ENCODE assay signal across 2 cellular contexts in the genomic region with DNA sequence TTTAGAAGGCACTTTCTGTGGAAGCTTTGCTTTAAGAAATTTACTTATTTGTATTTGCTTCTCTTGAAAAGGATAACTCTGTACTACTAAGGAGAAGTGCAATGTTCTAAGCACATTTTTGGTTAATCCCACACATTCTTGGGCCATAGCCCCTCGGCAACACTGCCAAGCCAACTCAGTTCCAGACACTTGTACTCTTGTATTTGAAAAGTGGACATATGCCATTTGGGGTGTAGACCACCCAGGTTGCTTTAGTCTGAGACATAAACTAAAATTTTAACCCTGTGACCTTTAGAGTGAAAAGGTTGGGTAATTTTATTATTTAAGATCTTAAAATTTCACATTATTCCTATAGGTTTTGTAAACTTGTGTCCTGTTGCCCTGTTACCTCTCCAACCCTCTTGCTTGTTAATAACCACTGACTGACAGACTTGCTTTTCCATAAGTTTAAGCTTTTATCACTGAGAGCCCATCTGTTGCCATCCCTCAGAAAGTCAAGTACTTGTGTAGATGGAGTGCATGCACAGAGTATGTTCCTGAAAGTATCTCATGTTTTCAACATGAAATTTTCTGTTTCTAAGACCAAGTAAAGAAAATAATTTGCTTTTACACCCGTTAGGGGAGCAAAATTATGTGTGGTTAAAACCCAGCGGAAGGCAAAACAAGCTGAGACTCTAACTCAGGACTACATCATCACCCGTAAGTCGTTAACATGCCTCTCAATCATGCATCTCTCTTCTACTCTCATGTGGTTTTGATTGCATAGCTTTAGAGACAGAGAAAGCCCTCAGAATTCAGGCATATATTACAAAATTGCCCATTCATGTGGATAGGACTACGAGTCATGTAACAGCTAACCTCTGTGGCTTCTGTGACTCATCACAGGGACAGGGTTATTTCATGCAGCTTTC.
A peak's percentile ranks its signal among the peaks of the same experiment; 100 is the strongest.
TF ChIP-seq lines count a peak whose summit lies in the region.

No MANE protein-coding gene starts in this region.

TF ChIP-seq in HEK293, 187 proteins besides CTCF, POLR2A, EP300 and RAD21 (continued from another document and continues in another):
- TF ChIP-seq, protein P1, sequence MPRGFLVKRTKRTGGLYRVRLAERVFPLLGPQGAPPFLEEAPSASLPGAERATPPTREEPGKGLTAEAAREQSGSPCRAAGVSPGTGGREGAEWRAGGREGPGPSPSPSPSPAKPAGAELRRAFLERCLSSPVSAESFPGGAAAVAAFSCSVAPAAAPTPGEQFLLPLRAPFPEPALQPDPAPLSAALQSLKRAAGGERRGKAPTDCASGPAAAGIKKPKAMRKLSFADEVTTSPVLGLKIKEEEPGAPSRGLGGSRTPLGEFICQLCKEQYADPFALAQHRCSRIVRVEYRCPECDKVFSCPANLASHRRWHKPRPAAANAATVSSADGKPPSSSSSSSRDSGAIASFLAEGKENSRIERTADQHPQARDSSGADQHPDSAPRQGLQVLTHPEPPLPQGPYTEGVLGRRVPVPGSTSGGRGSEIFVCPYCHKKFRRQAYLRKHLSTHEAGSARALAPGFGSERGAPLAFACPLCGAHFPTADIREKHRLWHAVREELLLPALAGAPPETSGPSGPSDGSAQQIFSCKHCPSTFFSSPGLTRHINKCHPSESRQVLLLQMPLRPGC (tag by site-specific recombination; IDR thresholded peaks at IDR 0.05): peak; percentile 100
- peak; percentile 79; the same call in 1 of the 2 replicates for TF ChIP-seq PRDM1 (tag by site-specific recombination; IDR thresholded peaks at IDR 0.05)
- TF ChIP-seq, protein P2, sequence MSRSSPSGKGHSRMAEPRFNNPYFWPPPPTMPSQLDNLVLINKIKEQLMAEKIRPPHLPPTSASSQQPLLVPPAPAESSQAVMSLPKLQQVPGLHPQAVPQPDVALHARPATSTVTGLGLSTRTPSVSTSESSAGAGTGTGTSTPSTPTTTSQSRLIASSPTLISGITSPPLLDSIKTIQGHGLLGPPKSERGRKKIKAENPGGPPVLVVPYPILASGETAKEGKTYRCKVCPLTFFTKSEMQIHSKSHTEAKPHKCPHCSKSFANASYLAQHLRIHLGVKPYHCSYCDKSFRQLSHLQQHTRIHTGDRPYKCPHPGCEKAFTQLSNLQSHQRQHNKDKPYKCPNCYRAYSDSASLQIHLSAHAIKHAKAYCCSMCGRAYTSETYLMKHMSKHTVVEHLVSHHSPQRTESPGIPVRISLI (tag by site-specific recombination; IDR thresholded peaks at IDR 0.05): no peak
- peak; percentile 73 for TF ChIP-seq ZNF600 (tag by site-specific recombination; IDR thresholded peaks at IDR 0.05)
- 0 out of 2 replicates have a peak, but pooled peaks have one; percentile 15 for TF ChIP-seq ZNF76 (tag by site-specific recombination; IDR thresholded peaks at IDR 0.05; ENCODE audit: borderline replicate concordance, low read depth)
- TF ChIP-seq ZNF585B (tag by site-specific recombination; IDR thresholded peaks at IDR 0.05): no peak
- TF ChIP-seq, protein P3, sequence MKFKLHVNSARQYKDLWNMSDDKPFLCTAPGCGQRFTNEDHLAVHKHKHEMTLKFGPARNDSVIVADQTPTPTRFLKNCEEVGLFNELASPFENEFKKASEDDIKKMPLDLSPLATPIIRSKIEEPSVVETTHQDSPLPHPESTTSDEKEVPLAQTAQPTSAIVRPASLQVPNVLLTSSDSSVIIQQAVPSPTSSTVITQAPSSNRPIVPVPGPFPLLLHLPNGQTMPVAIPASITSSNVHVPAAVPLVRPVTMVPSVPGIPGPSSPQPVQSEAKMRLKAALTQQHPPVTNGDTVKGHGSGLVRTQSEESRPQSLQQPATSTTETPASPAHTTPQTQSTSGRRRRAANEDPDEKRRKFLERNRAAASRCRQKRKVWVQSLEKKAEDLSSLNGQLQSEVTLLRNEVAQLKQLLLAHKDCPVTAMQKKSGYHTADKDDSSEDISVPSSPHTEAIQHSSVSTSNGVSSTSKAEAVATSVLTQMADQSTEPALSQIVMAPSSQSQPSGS (tag by site-specific recombination; IDR thresholded peaks at IDR 0.05; ENCODE audit: low read depth): peak; percentile 51; the same call in 1 of the 2 replicates
- TF ChIP-seq GLIS1 (tag by site-specific recombination; IDR thresholded peaks at IDR 0.05): no peak
- no peak for TF ChIP-seq MZF1 (tag by site-specific recombination; IDR thresholded peaks at IDR 0.05; ENCODE audit: borderline replicate concordance)
- no peak for TF ChIP-seq ZNF791 (tag by site-specific recombination; IDR thresholded peaks at IDR 0.05)
- peak; percentile 78; the same call in 1 of the 2 replicates for TF ChIP-seq ZNF24 (tag by site-specific recombination; IDR thresholded peaks at IDR 0.05)
- TF ChIP-seq MYNN (tag by site-specific recombination; IDR thresholded peaks at IDR 0.05; ENCODE audit: borderline replicate concordance): no peak
- no peak for TF ChIP-seq ZNF626 (tag by site-specific recombination; IDR thresholded peaks at IDR 0.05)
- TF ChIP-seq SCRT2 (tag by site-specific recombination; IDR thresholded peaks at IDR 0.05): peak; percentile 77
- TF ChIP-seq REPIN1 (tag by site-specific recombination; IDR thresholded peaks at IDR 0.05; ENCODE audit: low read depth): no peak
- TF ChIP-seq, protein P4, sequence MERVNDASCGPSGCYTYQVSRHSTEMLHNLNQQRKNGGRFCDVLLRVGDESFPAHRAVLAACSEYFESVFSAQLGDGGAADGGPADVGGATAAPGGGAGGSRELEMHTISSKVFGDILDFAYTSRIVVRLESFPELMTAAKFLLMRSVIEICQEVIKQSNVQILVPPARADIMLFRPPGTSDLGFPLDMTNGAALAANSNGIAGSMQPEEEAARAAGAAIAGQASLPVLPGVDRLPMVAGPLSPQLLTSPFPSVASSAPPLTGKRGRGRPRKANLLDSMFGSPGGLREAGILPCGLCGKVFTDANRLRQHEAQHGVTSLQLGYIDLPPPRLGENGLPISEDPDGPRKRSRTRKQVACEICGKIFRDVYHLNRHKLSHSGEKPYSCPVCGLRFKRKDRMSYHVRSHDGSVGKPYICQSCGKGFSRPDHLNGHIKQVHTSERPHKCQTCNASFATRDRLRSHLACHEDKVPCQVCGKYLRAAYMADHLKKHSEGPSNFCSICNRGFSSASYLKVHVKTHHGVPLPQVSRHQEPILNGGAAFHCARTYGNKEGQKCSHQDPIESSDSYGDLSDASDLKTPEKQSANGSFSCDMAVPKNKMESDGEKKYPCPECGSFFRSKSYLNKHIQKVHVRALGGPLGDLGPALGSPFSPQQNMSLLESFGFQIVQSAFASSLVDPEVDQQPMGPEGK (tag by site-specific recombination; IDR thresholded peaks at IDR 0.05): peak; percentile 14; the same call in 1 of the 2 replicates
- TF ChIP-seq RBAK (tag by site-specific recombination; IDR thresholded peaks at IDR 0.05): no peak
- peak; percentile 36; the same call in 1 of the 2 replicates for TF ChIP-seq ZSCAN23 (tag by site-specific recombination; IDR thresholded peaks at IDR 0.05)
- peak; percentile 97 for TF ChIP-seq SP7 (tag by site-specific recombination; IDR thresholded peaks at IDR 0.05)
- no peak for TF ChIP-seq KLF17 (tag by site-specific recombination; IDR thresholded peaks at IDR 0.05)
- TF ChIP-seq ZNF404 (tag by site-specific recombination; IDR thresholded peaks at IDR 0.05): no peak
- no peak for TF ChIP-seq ZNF837 (tag by site-specific recombination; IDR thresholded peaks at IDR 0.05)
- TF ChIP-seq ZNF169 (tag by site-specific recombination; IDR thresholded peaks at IDR 0.05): no peak
- peak; percentile 30; the same call in 1 of the 2 replicates for TF ChIP-seq SP3 (tag by site-specific recombination; IDR thresholded peaks at IDR 0.05)

TF ChIP-seq in GM12878, 131 proteins besides CTCF, POLR2A, EP300 and RAD21 (continued from another document and continues in another):
- TF ChIP-seq PAX5 (IDR thresholded peaks at IDR 0.05; ENCODE audit: borderline replicate concordance, low read depth, low read length) (peak; percentile 54; the same call in 1 of the 2 replicates), SIN3A (IDR thresholded peaks at IDR 0.05; ENCODE audit: low read depth, low read length) (no peak), SKIL (IDR thresholded peaks at IDR 0.05; ENCODE audit: low read depth, poor library complexity, severe bottlenecking) (no peak), MYC (IDR thresholded peaks at IDR 0.05; ENCODE audit: insufficient read depth, insufficient read length, insufficient replicate concordance, low read length, severe bottlenecking) (no peak), HDAC2 (IDR thresholded peaks at IDR 0.05) (no peak), NR2C1 (IDR thresholded peaks at IDR 0.05) (no peak), SRF (IDR thresholded peaks at IDR 0.05; ENCODE audit: low read depth in 2 of 2, low read length in 2 of 2) (0 out of 4 replicates have a peak, but pooled peaks of 1 of the 2 experiments have one; percentile 21), KDM1A (IDR thresholded peaks at IDR 0.05; ENCODE audit: borderline replicate concordance) (no peak), MEF2A (IDR thresholded peaks at IDR 0.05; ENCODE audit: insufficient read depth, low read depth, low read length) (no peak), SREBF1 (IDR thresholded peaks at IDR 0.05; ENCODE audit: low read length) (no peak), JUND (IDR thresholded peaks at IDR 0.05; ENCODE audit: low read depth, low read length) (0 out of 2 replicates have a peak, but pooled peaks have one; percentile 6), RUNX3 (IDR thresholded peaks at IDR 0.05; ENCODE audit: low read length) (peak; percentile 93), EED (IDR thresholded peaks at IDR 0.05; ENCODE audit: low read depth) (no peak), ZNF207 (IDR thresholded peaks at IDR 0.05; ENCODE audit: borderline replicate concordance) (no peak), MXI1 (IDR thresholded peaks at IDR 0.05; ENCODE audit: low read depth, low read length) (peak; percentile 38; the same call in 1 of the 2 replicates), ESRRA (IDR thresholded peaks at IDR 0.05; ENCODE audit: low read length) (no peak), FOXM1 (IDR thresholded peaks at IDR 0.05; ENCODE audit: low read depth, low read length) (peak; percentile 41; the same call in 1 of the 2 replicates), EZH2 (IDR thresholded peaks at IDR 0.05; ENCODE audit: borderline replicate concordance, control insufficient read depth, low read depth, low read length) (no peak), BHLHE40 (IDR thresholded peaks at IDR 0.05; ENCODE audit: borderline replicate concordance in 1 of 2, low read depth in 2 of 2, low read length in 1 of 2) (no peak), NFIC (IDR thresholded peaks at IDR 0.05; ENCODE audit: low read depth, low read length) (peak; percentile 73; the same call in 1 of the 2 replicates), POU2F2 (IDR thresholded peaks at IDR 0.05; ENCODE audit: borderline replicate concordance, low read depth, low read length) (no peak; the same call in 2 of the 3 replicates), RB1 (IDR thresholded peaks at IDR 0.05; ENCODE audit: borderline replicate concordance) (no peak), FOS (IDR thresholded peaks at IDR 0.05; ENCODE audit: borderline replicate concordance, extremely low read depth, insufficient read length) (no peak), REST (IDR thresholded peaks at IDR 0.05; ENCODE audit: low read depth, low read length) (no peak)
- TF ChIP-seq, protein P3 (IDR thresholded peaks at IDR 0.05; ENCODE audit: low read length): peak; percentile 26; the same call in 1 of the 2 replicates
- TF ChIP-seq, protein P5, sequence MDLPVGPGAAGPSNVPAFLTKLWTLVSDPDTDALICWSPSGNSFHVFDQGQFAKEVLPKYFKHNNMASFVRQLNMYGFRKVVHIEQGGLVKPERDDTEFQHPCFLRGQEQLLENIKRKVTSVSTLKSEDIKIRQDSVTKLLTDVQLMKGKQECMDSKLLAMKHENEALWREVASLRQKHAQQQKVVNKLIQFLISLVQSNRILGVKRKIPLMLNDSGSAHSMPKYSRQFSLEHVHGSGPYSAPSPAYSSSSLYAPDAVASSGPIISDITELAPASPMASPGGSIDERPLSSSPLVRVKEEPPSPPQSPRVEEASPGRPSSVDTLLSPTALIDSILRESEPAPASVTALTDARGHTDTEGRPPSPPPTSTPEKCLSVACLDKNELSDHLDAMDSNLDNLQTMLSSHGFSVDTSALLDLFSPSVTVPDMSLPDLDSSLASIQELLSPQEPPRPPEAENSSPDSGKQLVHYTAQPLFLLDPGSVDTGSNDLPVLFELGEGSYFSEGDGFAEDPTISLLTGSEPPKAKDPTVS (IDR thresholded peaks at IDR 0.05; ENCODE audit: low read depth, low read length): no peak
